ENCODE assay signal across 8 cellular contexts in genomic region chr15:77702211-77702957, GRCh38.
DNase-seq lines count a peak whose midpoint lies in the region; ATAC-seq, FAIRE-seq and TF ChIP-seq lines count a peak whose summit lies in the region.

No MANE protein-coding gene starts in this region.

- H3K4me3 ChIP-seq in astrocyte of the spinal cord (ENCODE audit: low read depth, low read length) (no peak overlapping the region), mesenchymal stem cell (ENCODE audit: insufficient read depth in 1 of 2, low read depth in 1 of 2, low read length in 2 of 2) (no peak overlapping the region)

- no peak overlapping the region for H2BK15ac ChIP-seq in mesenchymal stem cell (ENCODE audit: low read depth, poor library complexity, severe bottlenecking)

- no peak for TF ChIP-seq CTCF in astrocyte of the spinal cord (IDR thresholded peaks at IDR 0.05; ENCODE audit: low read depth, low read length)
- TF ChIP-seq CTCF in glutamatergic neuron (IDR thresholded peaks at IDR 0.05; ENCODE audit: partially characterized antibody, unreplicated experiment): no peak

- H3K27me3 ChIP-seq in mesenchymal stem cell (ENCODE audit: control insufficient read depth in 1 of 2, insufficient read depth in 1 of 2, low read length in 2 of 2): peaks cover 25 to 67% of the 10 kb centered on the region in 2 experiments

- H2BK12ac ChIP-seq in mesenchymal stem cell (ENCODE audit: low read length in 2 of 2): no peak overlapping the region

- H4K91ac ChIP-seq in mesenchymal stem cell (ENCODE audit: low read length): no peak overlapping the region

- H3K4me1 Mint-ChIP-seq in glutamatergic neuron (ENCODE audit: low read depth, unreplicated experiment): no peaks in the 10 kb centered on the region

- H3K4me1 ChIP-seq in mesenchymal stem cell (ENCODE audit: control insufficient read depth, insufficient read depth, low read depth, low read length): peaks cover 1% of the 10 kb centered on the region

- H3K36me3 Mint-ChIP-seq in glutamatergic neuron (ENCODE audit: unreplicated experiment): no peaks in the 10 kb centered on the region

- H3K36me3 ChIP-seq in mesenchymal stem cell (ENCODE audit: control insufficient read depth in 1 of 2, insufficient read depth in 2 of 2, low read depth in 1 of 2, low read length in 2 of 2): no peaks in the 10 kb centered on the region

- no peak overlapping the region for H2AK5ac ChIP-seq in mesenchymal stem cell (ENCODE audit: low read length, severe bottlenecking)

- no peak overlapping the region for H3K14ac ChIP-seq in mesenchymal stem cell (ENCODE audit: low read length in 2 of 2)

- H3K23ac ChIP-seq in mesenchymal stem cell (ENCODE audit: low read length in 2 of 2): no peak overlapping the region

- in situ Hi-C loops in astrocyte of the spinal cord (cut with HindIII; ENCODE audit: low sequenced_read_pairs): no loop called here

- DNase-seq in GM12892 (ENCODE audit: insufficient read length) (peak; percentile 39), LoVo (ENCODE audit: low spot score) (peak; percentile 56), astrocyte of the spinal cord (ENCODE audit: low read depth, low spot score) (peak; percentile 8), mesenchymal stem cell (peak; percentile 28), glutamatergic neuron (no peak), sciatic nerve (ENCODE audit: low spot score) (no peak)
- DNase-seq in activated CD8-positive, alpha-beta memory T cell treated with anti-CD3 and anti-CD28 coated beads, Interleukin-2, amount 50 U/mL, for 48 hours: no peak

- H3K4ac ChIP-seq in mesenchymal stem cell (ENCODE audit: low read depth in 1 of 2, low read length in 2 of 2): no peak overlapping the region

- WGBS in mesenchymal stem cell: 26% methylated on average over 5 of the region's 5 CpGs

- H4K8ac ChIP-seq in mesenchymal stem cell (ENCODE audit: low read length): no peak overlapping the region

- no peak overlapping the region for H3K4me2 ChIP-seq in mesenchymal stem cell (ENCODE audit: low read length, poor library complexity, severe bottlenecking)

- no peak overlapping the region for H2BK5ac ChIP-seq in mesenchymal stem cell (ENCODE audit: low read depth, low read length, poor library complexity, severe bottlenecking)

- peaks cover 9% of the 10 kb centered on the region for H3K9me3 Mint-ChIP-seq in glutamatergic neuron (ENCODE audit: unreplicated experiment)

- TF ChIP-seq POLR2A in GM12892 (IDR thresholded peaks at IDR 0.05; ENCODE audit: low read depth, low read length): no peak

- no peak overlapping the region for H3K27ac ChIP-seq in mesenchymal stem cell (ENCODE audit: low read length, poor library complexity, severe bottlenecking)

- no peak overlapping the region for H2AFZ ChIP-seq in mesenchymal stem cell (ENCODE audit: low read depth, low read length)

- H2BK120ac ChIP-seq in mesenchymal stem cell (ENCODE audit: low read depth, low read length): no peak overlapping the region

- no peaks in the 10 kb centered on the region for H3K79me1 ChIP-seq in mesenchymal stem cell (replicated peaks; ENCODE audit: low read length, poor library complexity, severe bottlenecking)

- H3K27me3 Mint-ChIP-seq in glutamatergic neuron (ENCODE audit: unreplicated experiment): peaks cover 21% of the 10 kb centered on the region

- intact Hi-C loops in sciatic nerve (cut with DNase I): no loop called here

- no peaks in the 10 kb centered on the region for H3K9me3 ChIP-seq in mesenchymal stem cell (ENCODE audit: control insufficient read depth, low read length)

- no peak overlapping the region for H3K18ac ChIP-seq in mesenchymal stem cell (ENCODE audit: low read depth in 1 of 2, low read length in 2 of 2)

- no peak overlapping the region for H3K9ac ChIP-seq in mesenchymal stem cell (ENCODE audit: low read length)

- no peak overlapping the region for H3K27ac Mint-ChIP-seq in glutamatergic neuron (ENCODE audit: unreplicated experiment)

- no peak overlapping the region for H3K4me3 Mint-ChIP-seq in glutamatergic neuron (ENCODE audit: unreplicated experiment)

- FAIRE-seq in GM12892 (lab: Jason Lieb, UNC): no peak

- no peak for ATAC-seq in HG03469 (IDR thresholded peaks at IDR 0.05; ENCODE audit: unreplicated experiment)
- ATAC-seq in sciatic nerve: no peak

Comparison
In these comparisons a context has a peak if more than half of its experiments do, and no peak if none do; other contexts are left out.
1. DNase-seq: peak in GM12892 (single experiment), LoVo (single experiment), astrocyte of the spinal cord (single experiment) and mesenchymal stem cell (single experiment); none in glutamatergic neuron (single experiment), activated CD8-positive, alpha-beta memory T cell treated with anti-CD3 and anti-CD28 coated beads, Interleukin-2, amount 50 U/mL, for 48 hours (single experiment) and sciatic nerve (single experiment).